ENCODE assay signal across 11 cellular contexts in genomic region chr3:73143401-73143800, GRCh38.
DNase-seq lines count a peak whose midpoint lies in the region; ATAC-seq and TF ChIP-seq lines count a peak whose summit lies in the region.
"Had no signal": no experiment of that assay in that cellular context is flagged by ENCODE, and none has a peak within 500 bp of the region (broad histone marks: within the 10 kb centered on the region; RNA-seq: fewer than 3 reads in every experiment).

No MANE protein-coding gene starts in this region.

- TF ChIP-seq POLR2A in heart left ventricle (IDR thresholded peaks at IDR 0.05): no peak

- H3K4me3 Mint-ChIP-seq in nephron progenitor cell: no peak overlapping the region

- no peaks in the 10 kb centered on the region for H3K9me3 ChIP-seq in right atrium auricular region
- no peaks in the 10 kb centered on the region for H3K9me3 ChIP-seq in heart left ventricle
- H3K9me3 ChIP-seq: Peyer's patch had no signal

- peak overlapping the region; percentile 68 for H3K27ac ChIP-seq in right atrium auricular region
- peak overlapping the region in 2 of 12 donors; percentile 29 to 57 for H3K27ac ChIP-seq in heart left ventricle
- H3K27ac ChIP-seq: Peyer's patch had no signal

- H3K36me3 ChIP-seq in right atrium auricular region: no peaks in the 10 kb centered on the region
- no peaks in the 10 kb centered on the region for H3K36me3 ChIP-seq in heart left ventricle
- H3K36me3 ChIP-seq: Peyer's patch had no signal

- peaks cover 70% of the 10 kb centered on the region for H3K4me1 Mint-ChIP-seq in nephron progenitor cell

- no peak overlapping the region for H3K4me3 ChIP-seq in right atrium auricular region
- no peak overlapping the region for H3K4me3 ChIP-seq in heart left ventricle
- H3K4me3 ChIP-seq: Peyer's patch had no signal

- peak; percentile 52 for DNase-seq in right atrium auricular region (ENCODE audit: low spot score)
- no peak for DNase-seq in heart left ventricle
- peak; percentile 8 for DNase-seq in astrocyte of the hippocampus (ENCODE audit: low read depth, low spot score)
- no peak for DNase-seq in nephron progenitor cell
- DNase-seq in NCI-H2171 treated with DMSO at 0.1 percent for 48 hours (lab: John Stamatoyannopoulos, UW): no peak
- DNase-seq in activated naive CD4-positive, alpha-beta T cell treated with Interleukin-2 at 50 U/mL for 16 hours: no peak
- DNase-seq: KBM-7, MM.1S, Peyer's patch had no signal

- intact Hi-C loops in heart left ventricle (cut with DNase I): loop anchor here in 1 of 10 donors (10.0 kb wide), 1 partner anchor 271 kb away; no protein-coding TSS in a partner anchor

- WGBS in heart left ventricle, 4 donors: 88 to 92% (median 92%) methylated on average over 4 of the region's 4 CpGs

- H3K9me3 Mint-ChIP-seq in nephron progenitor cell: no peaks in the 10 kb centered on the region

- H3K27ac Mint-ChIP-seq in nephron progenitor cell: peak overlapping the region; percentile 92

- peaks cover 3% of the 10 kb centered on the region for H3K27me3 Mint-ChIP-seq in nephron progenitor cell (ENCODE audit: low read depth, poor library complexity)

- no peak for TF ChIP-seq CTCF in right atrium auricular region (IDR thresholded peaks at IDR 0.05)
- no peak for TF ChIP-seq CTCF in heart left ventricle (IDR thresholded peaks at IDR 0.05)
- TF ChIP-seq CTCF in nephron progenitor cell (IDR thresholded peaks at IDR 0.05): no peak

- no peaks in the 10 kb centered on the region for H3K36me3 Mint-ChIP-seq in nephron progenitor cell (ENCODE audit: low read depth)

- H3K27me3 ChIP-seq in right atrium auricular region (no peaks in the 10 kb centered on the region), heart left ventricle (no peaks in the 10 kb centered on the region)
- H3K27me3 ChIP-seq: Peyer's patch had no signal

- H3K4me1 ChIP-seq in right atrium auricular region: peaks cover 0 to 37% of the 10 kb centered on the region in 2 donors
- H3K4me1 ChIP-seq in heart left ventricle: peaks cover 0 to 40% (median 17%) of the 10 kb centered on the region in 12 donors
- H3K4me1 ChIP-seq: Peyer's patch had no signal

- ATAC-seq in heart left ventricle (no peak), HG03039 (IDR thresholded peaks at IDR 0.05; ENCODE audit: unreplicated experiment) (no peak)
- ATAC-seq: HepG2 had no signal

Comparison
In these comparisons a context has a peak if more than half of its experiments do, and no peak if none do; other contexts are left out.
1. DNase-seq: peak in right atrium auricular region (single experiment) and astrocyte of the hippocampus (single experiment); none in heart left ventricle (0 of 5), nephron progenitor cell (single experiment), NCI-H2171 treated with DMSO at 0.1 percent for 48 hours (single experiment) and activated naive CD4-positive, alpha-beta T cell treated with Interleukin-2 at 50 U/mL for 16 hours (single experiment).